In the genomic region with DNA sequence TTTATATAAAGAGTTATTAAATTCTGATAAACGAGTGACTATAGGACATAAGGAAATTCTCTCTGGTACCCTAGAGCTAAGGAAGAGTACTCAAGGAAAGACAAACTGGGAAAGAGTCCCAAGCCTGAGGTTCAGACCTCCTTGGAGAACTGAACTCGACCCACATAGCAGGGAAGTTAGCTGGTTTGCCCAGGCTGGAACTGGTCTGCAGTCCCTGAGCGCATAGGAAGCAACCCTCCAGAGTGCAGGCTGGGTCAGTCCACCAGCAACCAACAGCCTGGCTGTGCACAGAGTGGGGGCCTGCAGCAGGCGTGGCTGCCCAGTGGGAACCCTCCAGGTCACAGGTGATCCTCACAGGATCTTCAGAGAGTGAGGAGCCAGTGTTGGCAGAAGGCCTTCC, we compare ENCODE assay signal across 1 cellular context.
TF ChIP-seq lines count a peak whose summit lies in the region.

No MANE protein-coding gene starts in this region.

TF ChIP-seq in IMR-90, 13 proteins besides CTCF, POLR2A, EP300 and RAD21:
- TF ChIP-seq RFX5 (IDR thresholded peaks at IDR 0.05; ENCODE audit: low read depth, low read length) (no peak), CEBPB (IDR thresholded peaks at IDR 0.05; ENCODE audit: low read depth, low read length) (no peak), SMC3 (IDR thresholded peaks at IDR 0.05; ENCODE audit: low read depth, low read length) (no peak), BHLHE40 (IDR thresholded peaks at IDR 0.05; ENCODE audit: low read depth, low read length) (no peak), NFE2L2 (IDR thresholded peaks at IDR 0.05; ENCODE audit: low read depth, low read length) (no peak), RCOR1 (IDR thresholded peaks at IDR 0.05; ENCODE audit: insufficient replicate concordance, low read length) (no peak), MAFK (IDR thresholded peaks at IDR 0.05; ENCODE audit: low read depth, low read length) (no peak), FOS (IDR thresholded peaks at IDR 0.05; ENCODE audit: low read depth, low read length) (no peak), USF2 (IDR thresholded peaks at IDR 0.05; ENCODE audit: low read depth, low read length) (no peak)
